ENCODE assay signal across 32 cellular contexts in genomic region chr2:196743165-196743564, GRCh38.
"Had no signal": no experiment of that assay in that cellular context is flagged by ENCODE, and none has a peak within 500 bp of the region (broad histone marks: within the 10 kb centered on the region; RNA-seq: fewer than 3 reads in every experiment).

No MANE protein-coding gene starts in this region.

- H3K4me1 ChIP-seq: ascending aorta, SJSA1 had no signal

- H3K36me3 ChIP-seq: ascending aorta, Peyer's patch, SJSA1 had no signal

- H3K4me3 ChIP-seq: ascending aorta, MG63, Peyer's patch, SJSA1 had no signal

- H3K4me1 Mint-ChIP-seq: activated CD4-positive, alpha-beta T cell treated with anti-CD3 and anti-CD28 coated beads for 36 hours; activated naive CD8-positive, alpha-beta T cell treated with anti-CD3 and anti-CD28 coated beads for 36 hours had no signal

- H3K27me3 ChIP-seq: ascending aorta, MG63, Peyer's patch, SJSA1 had no signal

- H3K27ac Mint-ChIP-seq: activated CD4-positive, alpha-beta memory T cell treated with anti-CD3 and anti-CD28 coated beads, Interleukin-2, amount 10 ng/mL, durations not matched to agents 7 days and 5 days; activated CD4-positive, alpha-beta T cell treated with anti-CD3 and anti-CD28 coated beads for 36 hours; activated CD8-positive, alpha-beta memory T cell treated with anti-CD3 and anti-CD28 coated beads, Interleukin-2, amount 10 ng/mL, durations not matched to agents 7 days and 5 days; activated naive CD8-positive, alpha-beta T cell treated with anti-CD3 and anti-CD28 coated beads for 36 hours; T-helper 1 cell treated with Interleukin-12 subunit alpha and Interleukin-12 subunit beta and Interleukin-4 antibody, amounts not matched to agents 30 μg/mL and 1 μg/mL, for 36 hours; T-helper 2 cell treated with Interferon-gamma antibody and Interleukin-4, amounts not matched to agents 5 μg/mL and 100 μg/mL, for 36 hours had no signal

- H3K9ac ChIP-seq: SK-N-SH had no signal

- H3K27ac ChIP-seq: ascending aorta, Peyer's patch, SJSA1 had no signal

- H3K9me3 ChIP-seq: Peyer's patch, SJSA1, SK-N-SH had no signal

- H3K27me3 Mint-ChIP-seq: activated CD4-positive, alpha-beta memory T cell treated with anti-CD3 and anti-CD28 coated beads, Interleukin-2, amount 10 ng/mL, durations not matched to agents 7 days and 5 days; activated CD4-positive, alpha-beta T cell treated with anti-CD3 and anti-CD28 coated beads for 36 hours; activated CD8-positive, alpha-beta memory T cell treated with anti-CD3 and anti-CD28 coated beads, Interleukin-2, amount 10 ng/mL, durations not matched to agents 7 days and 5 days; activated naive CD8-positive, alpha-beta T cell treated with anti-CD3 and anti-CD28 coated beads for 36 hours had no signal

- H3K4me3 Mint-ChIP-seq: activated CD4-positive, alpha-beta memory T cell treated with anti-CD3 and anti-CD28 coated beads, Interleukin-2, amount 10 ng/mL, durations not matched to agents 7 days and 5 days; activated CD4-positive, alpha-beta T cell treated with anti-CD3 and anti-CD28 coated beads for 36 hours; activated CD8-positive, alpha-beta memory T cell treated with anti-CD3 and anti-CD28 coated beads, Interleukin-2, amount 10 ng/mL, durations not matched to agents 7 days and 5 days; activated naive CD8-positive, alpha-beta T cell treated with anti-CD3 and anti-CD28 coated beads for 36 hours; T-helper 1 cell treated with Interleukin-12 subunit alpha and Interleukin-12 subunit beta and Interleukin-4 antibody, amounts not matched to agents 30 μg/mL and 1 μg/mL, for 36 hours; T-helper 2 cell treated with Interferon-gamma antibody and Interleukin-4, amounts not matched to agents 5 μg/mL and 100 μg/mL, for 36 hours had no signal

- H3K4me2 ChIP-seq: SK-N-SH had no signal

- DNase-seq: activated CD4-positive, alpha-beta memory T cell treated with anti-CD3 and anti-CD28 coated beads, Interleukin-2, amount 10 ng/mL, durations not matched to agents 7 days and 5 days; activated CD4-positive, alpha-beta T cell treated with anti-CD3 and anti-CD28 coated beads for 36 hours; activated CD4-positive, alpha-beta T cell treated with anti-CD3 and anti-CD28 coated beads, Interleukin-2, amount 50 U/mL, for 1 hour; activated CD8-positive, alpha-beta memory T cell treated with anti-CD3 and anti-CD28 coated beads for 24 hours; activated CD8-positive, alpha-beta memory T cell treated with anti-CD3 and anti-CD28 coated beads, Interleukin-2, amount 10 ng/mL, durations not matched to agents 7 days and 5 days; activated CD8-positive, alpha-beta memory T cell treated with anti-CD3 and anti-CD28 coated beads, Interleukin-2, amount 50 U/mL, for 48 hours; activated effector memory CD4-positive, alpha-beta T cell treated with Interleukin-2 at 50 U/mL for 16 hours; activated naive CD4-positive, alpha-beta T cell treated with anti-CD3 and anti-CD28 coated beads, Interleukin-2, amount 50 U/mL, for 16 hours; activated naive CD8-positive, alpha-beta T cell treated with anti-CD3 and anti-CD28 coated beads for 36 hours; activated T-cell treated with anti-CD3 and anti-CD28 coated beads, Interleukin-2, amount 50 U/mL, for 48 hours; amygdala; Kasumi-1; KG1; MG63; NCI-H1092 treated with DMSO at 0.1 percent for 48 hours; NCI-H1417; NCI-H146; NCI-H187; NCI-H2029 treated with DMSO at 0.1 percent for 48 hours; NCI-H2107; NCI-H510A; NCI-H526; NCI-H748 treated with DMSO at 0.1 percent for 48 hours; NK-92 treated with Interleukin-12 subunit alpha and Interleukin-12 subunit beta, amount 100 ng/mL, for 24 hours; PC-3; Peyer's patch; SHP77 treated with DMSO at 0.1 percent for 48 hours; SK-N-SH had no signal
